In genomic region chr9:113591899-113592625, GRCh38 we compare ENCODE assay signal across 9 cellular contexts.
A peak's percentile ranks its signal among the peaks of the same experiment; 100 is the strongest.
DNase-seq lines count a peak whose midpoint lies in the region; FAIRE-seq and TF ChIP-seq lines count a peak whose summit lies in the region.
"Had no signal": no experiment of that assay in that cellular context is flagged by ENCODE, and none has a peak within 500 bp of the region (broad histone marks: within the 10 kb centered on the region; RNA-seq: fewer than 3 reads in every experiment).

No MANE protein-coding gene starts in this region.

- H3K9ac ChIP-seq in parathyroid adenoma = no peak overlapping the region

- H3K27ac ChIP-seq in HEK293 (ENCODE audit: extremely low read depth, low read depth, low read length) (no peak overlapping the region), parathyroid adenoma (no peak overlapping the region)

- H2AFZ ChIP-seq in parathyroid adenoma = peak overlapping the region; percentile 11

- H3K27me3 Mint-ChIP-seq in brain = peaks cover 2% of the 10 kb centered on the region

- FAIRE-seq in GM12892 (lab: Jason Lieb, UNC) = peak; percentile 5

- no peaks in the 10 kb centered on the region for H3K9me3 Mint-ChIP-seq in brain

- TF ChIP-seq CTCF in HEK293 (tag by site-specific recombination; IDR thresholded peaks at IDR 0.05) (no peak), brain (conservative IDR thresholded peaks at IDR 0.05) (no peak), parathyroid adenoma (IDR thresholded peaks at IDR 0.05) (no peak)

- no peak overlapping the region for H3K4me2 ChIP-seq in parathyroid adenoma (ENCODE audit: low read length)

- H3K27ac Mint-ChIP-seq in brain = peak overlapping the region in 4 of 5 experiments; percentile 59 to 87 (median 83)

- no peaks in the 10 kb centered on the region for H3K27me3 ChIP-seq in parathyroid adenoma (ENCODE audit: control insufficient read depth, insufficient read depth, low read length)
- H3K27me3 ChIP-seq: gastrocnemius medialis had no signal

- DNase-seq in GM12892 (ENCODE audit: insufficient read length) (no peak), DMS153 treated with DMSO at 0.1 percent for 48 hours (lab: John Stamatoyannopoulos, UW; ENCODE audit: unreplicated experiment) (no peak), NCI-H1436 (lab: John Stamatoyannopoulos, UW) (no peak), SHP77 (lab: John Stamatoyannopoulos, UW) (no peak), NCI-H774 (lab: John Stamatoyannopoulos, UW) (no peak)

- H3K36me3 ChIP-seq in HEK293 (ENCODE audit: control insufficient read depth in 2 of 2, insufficient read depth in 1 of 2, low read length in 2 of 2) (peaks cover 0 to 9% of the 10 kb centered on the region in 2 experiments; a peak in 1 of 3 replicates), parathyroid adenoma (ENCODE audit: control insufficient read depth, insufficient read depth, low read length) (peaks cover 2% of the 10 kb centered on the region)

- peak overlapping the region in 2 of 5 experiments; percentile 16 to 78 for H3K4me3 Mint-ChIP-seq in brain

- no peaks in the 10 kb centered on the region for H3K9me3 ChIP-seq in HEK293 (ENCODE audit: control insufficient read depth, insufficient read depth, low read depth, low read length)
- H3K9me3 ChIP-seq in parathyroid adenoma (ENCODE audit: control insufficient read depth, low read length) = no peaks in the 10 kb centered on the region
- H3K9me3 ChIP-seq: gastrocnemius medialis had no signal

- peaks cover 66% of the 10 kb centered on the region for H3K4me1 Mint-ChIP-seq in brain

- CTCF ChIA-PET in HEK293 (lab: Yijun Ruan, JAX) = interaction anchor here (0.6 to 20.2 kb wide), 67 partner anchors 9 to 761 kb away, joined by 3 to 831 read pairs (median 4); partner anchors contain the start of genes ALAD, CDC26 and PRPF4

- H3K36me3 Mint-ChIP-seq in brain = peaks cover 20% of the 10 kb centered on the region

- H3K79me2 ChIP-seq in parathyroid adenoma = no peaks in the 10 kb centered on the region

- H3K4me1 ChIP-seq in HEK293 (ENCODE audit: control insufficient read depth, insufficient read depth, low read length) (no peaks in the 10 kb centered on the region), parathyroid adenoma (peaks cover 6% of the 10 kb centered on the region)

- no peak overlapping the region for H3K4me3 ChIP-seq in HEK293 (ENCODE audit: low read depth, low read length)
- H3K4me3 ChIP-seq in parathyroid adenoma (ENCODE audit: low read depth, low read length) = no peak overlapping the region
- H3K4me3 ChIP-seq: gastrocnemius medialis had no signal

- TF ChIP-seq POLR2A in GM12892 (IDR thresholded peaks at IDR 0.05; ENCODE audit: low read depth, low read length) = no peak; the same call in 1 of the 2 replicates

- POLR2A ChIA-PET in HEK293 (lab: Yijun Ruan, JAX) = interaction anchor here (1.0 to 1.2 kb wide), 3 partner anchors 10 to 66 kb away, joined by 3 to 11 read pairs (median 10); no protein-coding TSS in a partner anchor

TF ChIP-seq in HEK293, 187 proteins besides CTCF, POLR2A, EP300 and RAD21:
- TF ChIP-seq YY1 (tag by site-specific recombination; IDR thresholded peaks at IDR 0.05) = no peak
- no peak for TF ChIP-seq ZNF16 (tag by site-specific recombination; IDR thresholded peaks at IDR 0.05; ENCODE audit: low read depth)
- TF ChIP-seq ZNF133 (tag by site-specific recombination; IDR thresholded peaks at IDR 0.05) = no peak
- TF ChIP-seq ZNF157 (tag by site-specific recombination; IDR thresholded peaks at IDR 0.05) = no peak
- no peak for TF ChIP-seq RBAK (tag by site-specific recombination; IDR thresholded peaks at IDR 0.05)
- no peak for TF ChIP-seq ZNF768 (tag by site-specific recombination; IDR thresholded peaks at IDR 0.05)
- TF ChIP-seq ZNF335 (tag by site-specific recombination; conservative IDR thresholded peaks at IDR 0.05) = 0 out of 2 replicates have a peak, but pooled peaks have one; percentile 22
- TF ChIP-seq ZNF664 (tag by site-specific recombination; IDR thresholded peaks at IDR 0.05) = no peak
